ENCODE assay signal across 1 cellular context in the genomic region with DNA sequence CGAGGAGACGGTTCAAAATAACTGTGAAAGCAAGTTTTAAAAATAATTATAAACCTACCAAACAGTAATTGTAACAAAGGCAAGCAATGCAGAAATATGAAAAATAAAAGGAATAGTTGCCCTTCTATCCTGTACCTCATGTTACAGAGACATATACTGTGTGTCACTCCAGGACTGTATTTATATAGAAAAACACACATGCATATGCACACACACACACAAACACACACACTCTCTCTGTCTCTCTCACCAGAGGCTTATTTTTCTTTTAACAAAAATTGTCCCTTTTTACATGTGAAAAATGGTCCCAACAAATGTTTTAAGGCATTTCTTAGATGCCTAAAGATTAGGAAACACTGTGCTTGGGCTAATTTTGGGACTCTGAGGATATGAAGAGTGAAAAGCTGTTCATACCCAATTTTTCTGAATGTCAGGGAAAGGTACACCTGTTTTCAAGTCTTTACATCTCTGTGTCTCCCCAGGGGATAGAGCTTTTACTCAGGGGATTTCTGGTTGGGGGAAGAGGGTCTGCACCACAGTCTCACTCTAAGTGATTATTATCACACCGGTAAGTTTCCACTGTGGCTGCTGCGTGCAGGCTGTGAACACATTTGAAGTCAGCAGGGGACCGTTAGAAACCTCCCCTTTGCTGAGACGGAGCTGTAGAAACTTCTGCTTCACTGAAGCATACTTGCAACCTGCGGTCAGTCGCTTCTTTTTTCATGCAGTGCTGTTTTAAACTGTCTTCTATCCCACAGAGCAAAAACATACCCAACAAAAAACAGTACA.
TF ChIP-seq lines count a peak whose summit lies in the region.

No MANE protein-coding gene starts in this region.

TF ChIP-seq in IMR-90, 13 proteins besides CTCF, POLR2A, EP300 and RAD21 (continued from another document):
- TF ChIP-seq, protein P1, sequence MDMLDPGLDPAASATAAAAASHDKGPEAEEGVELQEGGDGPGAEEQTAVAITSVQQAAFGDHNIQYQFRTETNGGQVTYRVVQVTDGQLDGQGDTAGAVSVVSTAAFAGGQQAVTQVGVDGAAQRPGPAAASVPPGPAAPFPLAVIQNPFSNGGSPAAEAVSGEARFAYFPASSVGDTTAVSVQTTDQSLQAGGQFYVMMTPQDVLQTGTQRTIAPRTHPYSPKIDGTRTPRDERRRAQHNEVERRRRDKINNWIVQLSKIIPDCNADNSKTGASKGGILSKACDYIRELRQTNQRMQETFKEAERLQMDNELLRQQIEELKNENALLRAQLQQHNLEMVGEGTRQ (IDR thresholded peaks at IDR 0.05; ENCODE audit: low read depth, low read length): no peak
- no peak for TF ChIP-seq NFE2L2 (IDR thresholded peaks at IDR 0.05; ENCODE audit: low read depth, low read length)
- TF ChIP-seq MAZ (IDR thresholded peaks at IDR 0.05; ENCODE audit: borderline replicate concordance, low read depth, low read length): no peak
- TF ChIP-seq BHLHE40 (IDR thresholded peaks at IDR 0.05; ENCODE audit: low read depth, low read length): no peak
- no peak for TF ChIP-seq MXI1 (IDR thresholded peaks at IDR 0.05; ENCODE audit: borderline replicate concordance, low read depth, low read length)
- TF ChIP-seq MAFK (IDR thresholded peaks at IDR 0.05; ENCODE audit: low read depth, low read length): no peak
- no peak for TF ChIP-seq CHD1 (IDR thresholded peaks at IDR 0.05; ENCODE audit: low read depth, low read length)
- TF ChIP-seq SMC3 (IDR thresholded peaks at IDR 0.05; ENCODE audit: low read depth, low read length): no peak
- no peak for TF ChIP-seq RFX5 (IDR thresholded peaks at IDR 0.05; ENCODE audit: low read depth, low read length)
- no peak for TF ChIP-seq CEBPB (IDR thresholded peaks at IDR 0.05; ENCODE audit: low read depth, low read length)
- no peak for TF ChIP-seq FOS (IDR thresholded peaks at IDR 0.05; ENCODE audit: low read depth, low read length)
- TF ChIP-seq RCOR1 (IDR thresholded peaks at IDR 0.05; ENCODE audit: insufficient replicate concordance, low read length): no peak
